8 cellular contexts compared by ENCODE assay signal in genomic region chr9:37784291-37784639, GRCh38. TPM values are rescaled to one million over a fixed set of nuclear protein-coding genes. Genes with fewer than 3 reads are reported as not detected.
DNase-seq lines count a peak whose midpoint lies in the region; ATAC-seq and TF ChIP-seq lines count a peak whose summit lies in the region.

No MANE protein-coding gene starts in this region.

- H3K9me3 ChIP-seq in RWPE2 (ENCODE audit: severe bottlenecking) (no peaks in the 10 kb centered on the region), fibroblast of lung (ENCODE audit: control insufficient read depth, insufficient read depth, low read depth, low read length) (no peaks in the 10 kb centered on the region), gastrocnemius medialis (no peaks in the 10 kb centered on the region)

- peak overlapping the region; percentile 96 for H2AFZ ChIP-seq in fibroblast of lung (ENCODE audit: low read length)

- peak overlapping the region; percentile 82 for H3K4me3 ChIP-seq in GM12875 (ENCODE audit: low read depth, low read length)
- peak overlapping the region; percentile 91 for H3K4me3 ChIP-seq in RWPE2 (ENCODE audit: severe bottlenecking)
- H3K4me3 ChIP-seq in fibroblast of lung (replicated peaks in 1 of 4; ENCODE audit: control extremely low read depth in 1 of 4, insufficient read depth in 1 of 4, low read depth in 3 of 4, low read length in 4 of 4): peak overlapping the region; percentile 77 to 97 (median 86)
- peak overlapping the region; percentile 87 to 95 (median 94) for H3K4me3 ChIP-seq in gastrocnemius medialis

- in situ Hi-C loops in gastrocnemius medialis (cut with MboI; ENCODE audit: low sequenced_read_pairs in 4 of 4): loop anchor here (10.0 to 25.0 kb wide), 4 partner anchors 103 to 199 kb away; partner anchors contain the start of genes FBXO10 (in 3 of the 4) and TOMM5 (in 3 of the 4)

- no peaks in the 10 kb centered on the region for H4K20me1 ChIP-seq in fibroblast of lung (ENCODE audit: control insufficient read depth, extremely low read depth, insufficient read depth, low read length)

- no peak for TF ChIP-seq POLR2A in gastrocnemius medialis (IDR thresholded peaks at IDR 0.05)

- peaks cover 28% of the 10 kb centered on the region for H3K79me2 ChIP-seq in fibroblast of lung (ENCODE audit: control insufficient read depth, insufficient read depth, low read length)

- peak; percentile 10; the same call in 1 of the 3 replicates for ATAC-seq in RWPE2 (ENCODE audit: low read depth)
- ATAC-seq in gastrocnemius medialis: no peak
- no peak for ATAC-seq in HG03565 (IDR thresholded peaks at IDR 0.05; ENCODE audit: unreplicated experiment)

- H3K9ac ChIP-seq in fibroblast of lung (ENCODE audit: insufficient read depth, low read length): peak overlapping the region; percentile 85

- H3K36me3 ChIP-seq in RWPE2 (ENCODE audit: low read depth): peaks cover 48% of the 10 kb centered on the region
- peaks cover 4% of the 10 kb centered on the region for H3K36me3 ChIP-seq in fibroblast of lung (ENCODE audit: control insufficient read depth, insufficient read depth, low read length)
- peaks cover 0 to 46% of the 10 kb centered on the region in 2 donors for H3K36me3 ChIP-seq in gastrocnemius medialis

- H3K27ac ChIP-seq in RWPE2 (ENCODE audit: poor library complexity, severe bottlenecking) (peak overlapping the region; percentile 51), fibroblast of lung (ENCODE audit: insufficient read depth, low read length) (peak overlapping the region; percentile 84), gastrocnemius medialis (peak overlapping the region; percentile 77 to 89 (median 81))

- TF ChIP-seq CTCF in GM12875 (IDR thresholded peaks at IDR 0.05; ENCODE audit: borderline replicate concordance, insufficient read depth, low read depth, low read length) (no peak), RWPE2 (IDR thresholded peaks at IDR 0.05; ENCODE audit: poor library complexity, severe bottlenecking) (no peak), fibroblast of lung (conservative IDR thresholded peaks at IDR 0.05 in 1 of 2, IDR thresholded peaks at IDR 0.05 in 1 of 2; ENCODE audit: low read depth in 1 of 2, low read length in 2 of 2) (no peak), gastrocnemius medialis (IDR thresholded peaks at IDR 0.05 in 4 of 5, conservative IDR thresholded peaks at IDR 0.05 in 1 of 5) (no peak)

- H3K27me3 ChIP-seq in RWPE2 (ENCODE audit: insufficient read depth, poor library complexity, severe bottlenecking): no peaks in the 10 kb centered on the region
- no peaks in the 10 kb centered on the region for H3K27me3 ChIP-seq in fibroblast of lung (ENCODE audit: control insufficient read depth, insufficient read depth, low read length)
- peaks cover 0 to 11% (median 0%) of the 10 kb centered on the region in 3 donors for H3K27me3 ChIP-seq in gastrocnemius medialis

- intact Hi-C loops in gastrocnemius medialis (cut with DNase I; ENCODE audit: low total_unique reads): loop anchor here (2.0 to 10.0 kb wide), 2 partner anchors 31 to 209 kb away; partner anchors contain the start of genes FBXO10 and TRMT10B

- H3K4me1 ChIP-seq in RWPE2 (ENCODE audit: insufficient read depth, poor library complexity, severe bottlenecking) (peaks cover 8% of the 10 kb centered on the region), fibroblast of lung (ENCODE audit: control insufficient read depth, extremely low read depth, insufficient read depth, low read length) (peaks cover 4% of the 10 kb centered on the region), gastrocnemius medialis (peaks cover 15% of the 10 kb centered on the region in 2 donors)

- peak overlapping the region; percentile 81 for H3K4me2 ChIP-seq in fibroblast of lung (ENCODE audit: extremely low read depth, insufficient read depth, low read length)

- no peak for DNase-seq in RWPE2 (ENCODE audit: low spot score)
- DNase-seq in fibroblast of lung (ENCODE audit: low read depth in 2 of 2): no peak
- no peak for DNase-seq in gastrocnemius medialis
- no peak for DNase-seq in NCI-H1694 (lab: John Stamatoyannopoulos, UW)
- no peak for DNase-seq in NCI-H524 treated with DMSO at 0.1 percent for 48 hours (lab: John Stamatoyannopoulos, UW)
- no peak for DNase-seq in amygdala (lab: John Stamatoyannopoulos, UW)

RNA-seq across cellular contexts. Expression of gene EXOSC3, which starts 0.6 kb away (rescaled TPM):
- total RNA-seq in fibroblast of lung (19.0 and 24.9 TPM in 2 replicates), gastrocnemius medialis (10 to 100 TPM; 15.6 to 46.7 (median 17.8) TPM)
- polyA plus RNA-seq in fibroblast of lung: 34.0 and 36.7 TPM in 2 replicates
- 29.2 and 37.8 TPM in 2 replicates for polyA plus RNA-seq in fibroblast of lung (2012)
- polyA minus RNA-seq in fibroblast of lung (ENCODE audit: low replicate concordance): 1.5 TPM in 2 replicates

RNA-seq across cellular contexts. Expression of gene DCAF10, which starts 16.3 kb away (rescaled TPM):
- total RNA-seq in fibroblast of lung (18.7 and 26.6 TPM in 2 replicates), gastrocnemius medialis (10 to 100 TPM; 11.0 to 24.5 (median 17.0) TPM)
- 23.3 and 33.5 TPM in 2 replicates for polyA plus RNA-seq in fibroblast of lung
- 15.8 and 19.5 TPM in 2 replicates for polyA plus RNA-seq in fibroblast of lung (2012)
- 27.6 and 35.2 TPM in 2 replicates for polyA minus RNA-seq in fibroblast of lung (ENCODE audit: low replicate concordance)

RNA-seq across cellular contexts. Expression of gene TRMT10B, which starts 30.7 kb away (rescaled TPM):
- total RNA-seq in fibroblast of lung (3.9 and 5.6 TPM in 2 replicates), gastrocnemius medialis (10 to 100 TPM in 1 of 4 donors, 1 to 10 TPM in 3; 1.5 to 10.2 (median 3.0) TPM)
- polyA plus RNA-seq in fibroblast of lung: 6.6 and 7.5 TPM in 2 replicates
- 4.4 and 5.6 TPM in 2 replicates for polyA plus RNA-seq in fibroblast of lung (2012)
- 0.70 and 3.8 TPM in 2 replicates for polyA minus RNA-seq in fibroblast of lung (ENCODE audit: low replicate concordance)
